Comparison of ENCODE assay signal across 23 cellular contexts in genomic region chr6:83285917-83286316, GRCh38.
"Had no signal": no experiment of that assay in that cellular context is flagged by ENCODE, and none has a peak within 500 bp of the region (broad histone marks: within the 10 kb centered on the region; RNA-seq: fewer than 3 reads in every experiment).

No MANE protein-coding gene starts in this region.

- H3K36me3 ChIP-seq: lower lobe of right lung, pancreas, prostate gland, stomach, tibial nerve, uterus had no signal

- H3K4me3 ChIP-seq: lower lobe of right lung, pancreas, prostate gland, skin epidermis, stomach, testis, tibial nerve, uterus had no signal

- H3K4me1 ChIP-seq: lower lobe of right lung, pancreas, prostate gland, stomach, testis, tibial nerve, uterus had no signal

- ATAC-seq: lower lobe of right lung; naive thymus-derived CD8-positive, alpha-beta T cell; pancreas; sciatic nerve; stimulated activated naive B cell treated with anti-CD40 and anti-IgM and Interleukin-4, amounts not matched to agents 10 μg/mL and 1 μg/mL and 100 μg/mL, for 72 hours; stimulated activated naive CD8-positive, alpha-beta T cell treated with anti-CD3 and anti-CD28 coated beads, Interleukin-15, Interleukin-2, amounts not matched to agents 100 U/mL and 50 U/mL, for 24 hours had no signal

- DNase-seq: hypothalamus; immature natural killer cell; kidney; lower lobe of right lung; mammary epithelial cell; mesenchymal stem cell; naive thymus-derived CD8-positive, alpha-beta T cell; nucleus accumbens; pancreas; posterior cingulate gyrus; stimulated activated CD4-positive, alpha-beta T cell treated with anti-CD3 and anti-CD28 coated beads, Interleukin-12 subunit alpha, Interleukin-12 subunit beta, amount 100 ng/mL, for 4 hours; stimulated activated CD4-positive, alpha-beta T cell treated with anti-CD3 and anti-CD28 coated beads, Interleukin-15, amount 100 ng/mL, for 24 hours; stimulated activated CD4-positive, alpha-beta T cell treated with anti-CD3 and anti-CD28 coated beads, Interleukin-2, amount 100 ng/mL, for 24 hours; stimulated activated CD4-positive, alpha-beta T cell treated with anti-CD3 and anti-CD28 coated beads, Interleukin-4, amount 100 ng/mL, for 1 hour; stimulated activated naive B cell treated with anti-CD40 and anti-IgM and Interleukin-4, amounts not matched to agents 10 μg/mL and 1 μg/mL and 100 μg/mL, for 72 hours; stimulated activated naive CD8-positive, alpha-beta T cell treated with anti-CD3 and anti-CD28 coated beads, Interleukin-15, Interleukin-2, amounts not matched to agents 100 U/mL and 50 U/mL, for 24 hours; stomach; testis; uterus had no signal

- H3K27ac ChIP-seq: lower lobe of right lung, pancreas, prostate gland, skin epidermis, stomach, testis, tibial nerve, uterus had no signal

- H3K9me3 ChIP-seq: pancreas, prostate gland, stomach, testis, uterus had no signal

- H3K27me3 ChIP-seq: pancreas, stomach, testis, tibial nerve, uterus had no signal
